ENCODE assay signal across 8 cellular contexts in genomic region chr3:172750368-172751187, GRCh38. TPM values are rescaled to one million over a fixed set of nuclear protein-coding genes. Genes with fewer than 3 reads are reported as not detected.
DNase-seq lines count a peak whose midpoint lies in the region; ATAC-seq and TF ChIP-seq lines count a peak whose summit lies in the region.

ECT2 (plus strand) TSS chr3:172750726; CDS start chr3:172754531, 3,805 bp downstream.

- H3K4me1 Mint-ChIP-seq in naive B cell, result peaks cover 7 to 18% (median 8%) of the 10 kb centered on the region in 3 donors
- H3K4me1 Mint-ChIP-seq in stimulated activated memory B cell treated with anti-CD40 and anti-IgM and Interleukin-4, amounts not matched to agents 10 μg/mL and 1 μg/mL and 100 μg/mL, for 72 hours, result peaks cover 9% of the 10 kb centered on the region

- no peaks in the 10 kb centered on the region for H3K9me3 Mint-ChIP-seq in naive B cell
- no peaks in the 10 kb centered on the region for H3K9me3 Mint-ChIP-seq in stimulated activated memory B cell treated with anti-CD40 and anti-IgM and Interleukin-4, amounts not matched to agents 10 μg/mL and 1 μg/mL and 100 μg/mL, for 72 hours

- peak; percentile 74 for TF ChIP-seq CTCF in LNCAP (IDR thresholded peaks at IDR 0.05)

- H3K27ac Mint-ChIP-seq in naive B cell, result peak within 1 kb of the TSS; percentile 86 to 97 (median 91)
- peak within 1 kb of the TSS; percentile 86 for H3K27ac Mint-ChIP-seq in stimulated activated memory B cell treated with anti-CD40 and anti-IgM and Interleukin-4, amounts not matched to agents 10 μg/mL and 1 μg/mL and 100 μg/mL, for 72 hours

- H3K27me3 Mint-ChIP-seq in naive B cell, result no peaks in the 10 kb centered on the region
- no peaks in the 10 kb centered on the region for H3K27me3 Mint-ChIP-seq in stimulated activated memory B cell treated with anti-CD40 and anti-IgM and Interleukin-4, amounts not matched to agents 10 μg/mL and 1 μg/mL and 100 μg/mL, for 72 hours

- DNase-seq in EL (peak; percentile 100), GOT3 (lab: John Stamatoyannopoulos, UW) (peak; percentile 95), RPMI8226 (peak; percentile 100), fibroblast of gingiva (ENCODE audit: low read depth) (peak; percentile 99), naive B cell (peak; percentile 92)
- DNase-seq in activated T-helper 1 cell treated with anti-CD3 and anti-CD28 coated beads, Interleukin-2, amount 50 U/mL, for 16 hours (ENCODE audit: low read depth in 1 of 2, low spot score in 1 of 2), result peak; percentile 93

- no peaks in the 10 kb centered on the region for H3K36me3 Mint-ChIP-seq in naive B cell
- H3K36me3 Mint-ChIP-seq in stimulated activated memory B cell treated with anti-CD40 and anti-IgM and Interleukin-4, amounts not matched to agents 10 μg/mL and 1 μg/mL and 100 μg/mL, for 72 hours, result peaks cover 5% of the 10 kb centered on the region

- peak within 1 kb of the TSS; percentile 88 to 100 (median 97) for H3K4me3 Mint-ChIP-seq in naive B cell
- H3K4me3 Mint-ChIP-seq in stimulated activated memory B cell treated with anti-CD40 and anti-IgM and Interleukin-4, amounts not matched to agents 10 μg/mL and 1 μg/mL and 100 μg/mL, for 72 hours, result peak within 1 kb of the TSS; percentile 93

- peak; percentile 96 to 97 for ATAC-seq in naive B cell (ENCODE audit: low read depth in 2 of 2)
- ATAC-seq in stimulated activated memory B cell treated with anti-CD40 and anti-IgM and Interleukin-4, amounts not matched to agents 10 μg/mL and 1 μg/mL and 100 μg/mL, for 72 hours, result peak; percentile 100

RNA-seq across cellular contexts. Expression of gene ECT2, which starts in this region (rescaled TPM):
- polyA plus RNA-seq in naive B cell (ENCODE audit: low read depth in 6 of 6), result 1 to 10 TPM; 1.2 to 8.5 (median 2.1) TPM

Comparison
In these comparisons a context has a peak if more than half of its experiments do, and no peak if none do; other contexts are left out.
1. Peak in every context shown above with its lines: DNase-seq and ATAC-seq.